9 cellular contexts compared by ENCODE assay signal in genomic region chr16:72848759-72849664, GRCh38.
DNase-seq lines count a peak whose midpoint lies in the region; ATAC-seq and TF ChIP-seq lines count a peak whose summit lies in the region.
"Had no signal": no experiment of that assay in that cellular context is flagged by ENCODE, and none has a peak within 500 bp of the region (broad histone marks: within the 10 kb centered on the region; RNA-seq: fewer than 3 reads in every experiment).

No MANE protein-coding gene starts in this region.

- H3K79me2 ChIP-seq in trophoblast cell (ENCODE audit: control insufficient read depth, insufficient read depth, low read length, poor library complexity) = no peaks in the 10 kb centered on the region

- no peak overlapping the region for H3K14ac ChIP-seq in trophoblast cell (ENCODE audit: low read length)

- no peak overlapping the region for H2AFZ ChIP-seq in trophoblast cell (ENCODE audit: insufficient read depth, low read length, poor library complexity)

- no peak overlapping the region for H2BK5ac ChIP-seq in trophoblast cell (ENCODE audit: low read depth, low read length, poor library complexity)

- peaks cover 2% of the 10 kb centered on the region for H3K9me3 ChIP-seq in trophoblast cell (ENCODE audit: insufficient read depth, low read depth, low read length)

- H3K23ac ChIP-seq in trophoblast cell (ENCODE audit: low read length) = no peak overlapping the region

- H3K27me3 ChIP-seq in foreskin keratinocyte = no peaks in the 10 kb centered on the region
- no peaks in the 10 kb centered on the region for H3K27me3 ChIP-seq in trophoblast cell (ENCODE audit: insufficient read depth, low read length)

- H3K4me1 ChIP-seq in foreskin keratinocyte (peaks cover 4% of the 10 kb centered on the region), trophoblast cell (ENCODE audit: control insufficient read depth in 1 of 2, insufficient read depth in 2 of 2, low read length in 2 of 2) (no peaks in the 10 kb centered on the region)

- H3K27ac Mint-ChIP-seq in stimulated activated memory B cell treated with anti-CD40 and anti-IgM and Interleukin-4, amounts not matched to agents 10 μg/mL and 1 μg/mL and 100 μg/mL, for 72 hours = no peak overlapping the region
- H3K27ac Mint-ChIP-seq in activated naive CD8-positive, alpha-beta T cell treated with anti-CD3 and anti-CD28 coated beads, Interleukin-2, amount 50 U/mL, for 24 hours = no peak overlapping the region
- H3K27ac Mint-ChIP-seq: T-helper 1 cell treated with Interleukin-12 subunit alpha and Interleukin-12 subunit beta and Interleukin-4 antibody, amounts not matched to agents 30 μg/mL and 1 μg/mL, for 36 hours had no signal

- H4K8ac ChIP-seq in trophoblast cell (ENCODE audit: low read depth, low read length) = no peak overlapping the region

- H4K12ac ChIP-seq in trophoblast cell (ENCODE audit: low read depth, low read length) = no peak overlapping the region

- H3K4me2 ChIP-seq in trophoblast cell (ENCODE audit: low read length) = no peak overlapping the region

- no peak overlapping the region for H3K4me3 ChIP-seq in trophoblast cell (ENCODE audit: low read depth, low read length)

- no peaks in the 10 kb centered on the region for H3K9me3 Mint-ChIP-seq in stimulated activated memory B cell treated with anti-CD40 and anti-IgM and Interleukin-4, amounts not matched to agents 10 μg/mL and 1 μg/mL and 100 μg/mL, for 72 hours
- no peaks in the 10 kb centered on the region for H3K9me3 Mint-ChIP-seq in activated naive CD8-positive, alpha-beta T cell treated with anti-CD3 and anti-CD28 coated beads, Interleukin-2, amount 50 U/mL, for 24 hours
- H3K9me3 Mint-ChIP-seq: T-helper 1 cell treated with Interleukin-12 subunit alpha and Interleukin-12 subunit beta and Interleukin-4 antibody, amounts not matched to agents 30 μg/mL and 1 μg/mL, for 36 hours had no signal

- no peak overlapping the region for H3K9ac ChIP-seq in trophoblast cell (ENCODE audit: low read length)

- DNase-seq in NCI-H1436 (lab: John Stamatoyannopoulos, UW) (peak; percentile 66), NCI-H1436 treated with DMSO at 0.1 percent for 48 hours (lab: John Stamatoyannopoulos, UW) (no peak), SHP77 (lab: John Stamatoyannopoulos, UW) (peak; percentile 84 to 94), foreskin keratinocyte (peak; percentile 37 to 67), pons (ENCODE audit: low spot score) (peak; percentile 59), trophoblast cell (no peak)
- DNase-seq in activated naive CD8-positive, alpha-beta T cell treated with anti-CD3 and anti-CD28 coated beads, Interleukin-2, amount 50 U/mL, for 24 hours = no peak

- WGBS in trophoblast cell (ENCODE audit: extremely low coverage, insufficient coverage, insufficient read length) = no CpG with 5 or more reads among the region's 24 CpGs

- H3K27ac ChIP-seq in foreskin keratinocyte (no peak overlapping the region), trophoblast cell (ENCODE audit: low read depth, low read length) (no peak overlapping the region)

- H3K79me1 ChIP-seq in trophoblast cell (ENCODE audit: low read length) = no peaks in the 10 kb centered on the region

- peaks cover 5% of the 10 kb centered on the region for H3K36me3 Mint-ChIP-seq in stimulated activated memory B cell treated with anti-CD40 and anti-IgM and Interleukin-4, amounts not matched to agents 10 μg/mL and 1 μg/mL and 100 μg/mL, for 72 hours
- no peaks in the 10 kb centered on the region for H3K36me3 Mint-ChIP-seq in activated naive CD8-positive, alpha-beta T cell treated with anti-CD3 and anti-CD28 coated beads, Interleukin-2, amount 50 U/mL, for 24 hours (ENCODE audit: low read depth)

- no peak overlapping the region for H2BK12ac ChIP-seq in trophoblast cell (ENCODE audit: low read length)

- no peak for TF ChIP-seq CTCF in foreskin keratinocyte (conservative IDR thresholded peaks at IDR 0.05)

- no peak overlapping the region for H3K18ac ChIP-seq in trophoblast cell (ENCODE audit: low read length)

- no peak overlapping the region for H2BK120ac ChIP-seq in trophoblast cell (ENCODE audit: insufficient read depth, low read length, poor library complexity)

- peaks cover 33% of the 10 kb centered on the region for H3K4me1 Mint-ChIP-seq in stimulated activated memory B cell treated with anti-CD40 and anti-IgM and Interleukin-4, amounts not matched to agents 10 μg/mL and 1 μg/mL and 100 μg/mL, for 72 hours
- H3K4me1 Mint-ChIP-seq in activated naive CD8-positive, alpha-beta T cell treated with anti-CD3 and anti-CD28 coated beads, Interleukin-2, amount 50 U/mL, for 24 hours = peaks cover 20% of the 10 kb centered on the region

- peak; percentile 83 for ATAC-seq in foreskin keratinocyte
- no peak for ATAC-seq in stimulated activated memory B cell treated with anti-CD40 and anti-IgM and Interleukin-4, amounts not matched to agents 10 μg/mL and 1 μg/mL and 100 μg/mL, for 72 hours
- ATAC-seq in activated naive CD8-positive, alpha-beta T cell treated with anti-CD3 and anti-CD28 coated beads, Interleukin-2, amount 50 U/mL, for 24 hours = no peak

- H3K27me3 Mint-ChIP-seq in stimulated activated memory B cell treated with anti-CD40 and anti-IgM and Interleukin-4, amounts not matched to agents 10 μg/mL and 1 μg/mL and 100 μg/mL, for 72 hours = peaks cover 36% of the 10 kb centered on the region
- H3K27me3 Mint-ChIP-seq in activated naive CD8-positive, alpha-beta T cell treated with anti-CD3 and anti-CD28 coated beads, Interleukin-2, amount 50 U/mL, for 24 hours = peaks cover 5% of the 10 kb centered on the region

- H3K36me3 ChIP-seq in trophoblast cell (ENCODE audit: control insufficient read depth in 1 of 2, insufficient read depth in 2 of 2, low read length in 2 of 2) = no peaks in the 10 kb centered on the region

- no peak overlapping the region for H2AK5ac ChIP-seq in trophoblast cell (ENCODE audit: low read length)

- H4K91ac ChIP-seq in trophoblast cell (ENCODE audit: low read depth, low read length) = no peak overlapping the region

- no peak overlapping the region for H3K4me3 Mint-ChIP-seq in stimulated activated memory B cell treated with anti-CD40 and anti-IgM and Interleukin-4, amounts not matched to agents 10 μg/mL and 1 μg/mL and 100 μg/mL, for 72 hours
- H3K4me3 Mint-ChIP-seq in activated naive CD8-positive, alpha-beta T cell treated with anti-CD3 and anti-CD28 coated beads, Interleukin-2, amount 50 U/mL, for 24 hours = no peak overlapping the region
- H3K4me3 Mint-ChIP-seq: T-helper 1 cell treated with Interleukin-12 subunit alpha and Interleukin-12 subunit beta and Interleukin-4 antibody, amounts not matched to agents 30 μg/mL and 1 μg/mL, for 36 hours had no signal

- no peak overlapping the region for H3K4ac ChIP-seq in trophoblast cell (ENCODE audit: low read depth, low read length)

Comparison
In these comparisons a context has a peak if more than half of its experiments do, and no peak if none do; other contexts are left out.
1. DNase-seq: peak in NCI-H1436 (single experiment), SHP77 (2 of 2), foreskin keratinocyte (2 of 2) and pons (single experiment); none in NCI-H1436 treated with DMSO at 0.1 percent for 48 hours (single experiment), trophoblast cell (0 of 2) and activated naive CD8-positive, alpha-beta T cell treated with anti-CD3 and anti-CD28 coated beads, Interleukin-2, amount 50 U/mL, for 24 hours (single experiment).